In the genomic region with DNA sequence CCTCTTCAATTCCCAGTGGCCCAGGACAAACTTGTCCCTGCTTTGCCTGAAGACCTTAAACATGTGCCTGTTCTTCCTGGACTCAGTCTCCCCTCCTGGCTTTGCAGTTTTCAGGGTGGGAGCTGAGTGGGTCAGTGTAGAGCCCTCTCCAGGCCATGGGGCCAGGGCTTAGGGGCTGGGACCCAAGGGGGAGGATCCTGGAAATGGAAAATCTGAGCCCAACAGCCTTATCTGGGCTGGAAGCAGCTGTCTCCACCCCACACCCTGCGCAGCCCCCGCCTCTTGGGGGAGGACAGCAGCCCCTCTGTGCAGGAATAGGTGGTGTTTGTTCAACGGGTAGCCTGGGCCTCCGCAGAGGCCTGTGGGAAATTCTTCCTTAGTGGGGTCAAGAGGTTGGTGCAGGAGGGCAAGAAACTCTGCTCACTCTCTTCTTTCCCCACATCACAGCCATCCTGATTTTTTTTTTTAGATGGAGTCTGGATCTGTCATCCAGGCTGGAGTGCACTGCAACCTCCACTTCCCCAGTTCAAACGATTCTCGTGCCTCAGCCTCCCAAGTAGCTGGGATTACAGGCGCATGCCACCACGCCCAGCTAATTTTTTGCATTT, we compare ENCODE assay signal across 29 cellular contexts. TPM values are rescaled to one million over a fixed set of nuclear protein-coding genes. Genes with fewer than 3 reads are reported as not detected.
A peak's percentile ranks its signal among the peaks of the same experiment; 100 is the strongest.
DNase-seq lines count a peak whose midpoint lies in the region; ATAC-seq and TF ChIP-seq lines count a peak whose summit lies in the region.
"Had no signal": no experiment of that assay in that cellular context is flagged by ENCODE, and none has a peak within 500 bp of the region (broad histone marks: within the 10 kb centered on the region; RNA-seq: fewer than 3 reads in every experiment).

No MANE protein-coding gene starts in this region.

- no peaks in the 10 kb centered on the region for H3K4me1 ChIP-seq in right cardiac atrium (ENCODE audit: control insufficient read depth, insufficient read depth, low read length)
- H3K4me1 ChIP-seq in hepatocyte (ENCODE audit: insufficient read depth) = peaks cover 24% of the 10 kb centered on the region
- H3K4me1 ChIP-seq in neural progenitor cell = peaks cover 30% of the 10 kb centered on the region
- H3K4me1 ChIP-seq: suprapubic skin had no signal

- no peaks in the 10 kb centered on the region for H4K20me1 ChIP-seq in hepatocyte (ENCODE audit: insufficient read depth, poor library complexity, severe bottlenecking)
- H4K20me1 ChIP-seq in neural progenitor cell (ENCODE audit: low read depth) = no peaks in the 10 kb centered on the region

- intact Hi-C loops in right cardiac atrium (cut with DNase I) (no loop called here), cardiac septum (cut with DNase I) (no loop called here)

- TF ChIP-seq CTCF in hepatocyte (IDR thresholded peaks at IDR 0.05; ENCODE audit: poor library complexity) = no peak
- no peak for TF ChIP-seq CTCF in neural progenitor cell (IDR thresholded peaks at IDR 0.05)

- H3K9me3 Mint-ChIP-seq in neural progenitor cell = no peaks in the 10 kb centered on the region
- H3K9me3 Mint-ChIP-seq: CD4-positive, alpha-beta T cell had no signal

- H3K27me3 ChIP-seq in right cardiac atrium (ENCODE audit: control insufficient read depth, insufficient read depth) = no peaks in the 10 kb centered on the region
- H3K27me3 ChIP-seq in hepatocyte = no peaks in the 10 kb centered on the region
- H3K27me3 ChIP-seq in neural progenitor cell = peaks cover 2% of the 10 kb centered on the region

- H3K4me2 ChIP-seq in hepatocyte (peak overlapping the region; percentile 44), neural progenitor cell (peak overlapping the region; percentile 37)

- H2AFZ ChIP-seq in hepatocyte (peak overlapping the region; percentile 26), neural progenitor cell (replicated peaks) (peak overlapping the region; percentile 60)

- H3K4me3 ChIP-seq in right cardiac atrium (ENCODE audit: low read length) (no peak overlapping the region), hepatocyte (no peak overlapping the region), neural progenitor cell (no peak overlapping the region)
- H3K4me3 ChIP-seq: lung, suprapubic skin had no signal

- H3K27ac Mint-ChIP-seq in neural progenitor cell = peak overlapping the region; percentile 66
- H3K27ac Mint-ChIP-seq: CD4-positive, alpha-beta T cell; T-helper 17 cell had no signal

- no peaks in the 10 kb centered on the region for H3K79me2 ChIP-seq in hepatocyte
- no peaks in the 10 kb centered on the region for H3K79me2 ChIP-seq in neural progenitor cell (ENCODE audit: low read depth)

- H3K9me3 ChIP-seq in right cardiac atrium (ENCODE audit: control insufficient read depth, low read length) (no peaks in the 10 kb centered on the region), hepatocyte (ENCODE audit: low read depth) (no peaks in the 10 kb centered on the region), neural progenitor cell (ENCODE audit: low read depth) (no peaks in the 10 kb centered on the region)
- H3K9me3 ChIP-seq: neutrophil, suprapubic skin had no signal

- H3K4me3 Mint-ChIP-seq in neural progenitor cell = no peak overlapping the region
- H3K4me3 Mint-ChIP-seq: CD4-positive, alpha-beta T cell; T-helper 17 cell had no signal

- peaks cover 31% of the 10 kb centered on the region for H3K4me1 Mint-ChIP-seq in neural progenitor cell

- no peaks in the 10 kb centered on the region for H3K9me2 ChIP-seq in hepatocyte (replicated peaks; ENCODE audit: insufficient read depth)

- peaks cover 15% of the 10 kb centered on the region for H3F3A ChIP-seq in neural progenitor cell (ENCODE audit: low read depth)

- ATAC-seq in right cardiac atrium = peak; percentile 73 to 93
- no peak for ATAC-seq in HG03280 (IDR thresholded peaks at IDR 0.05; ENCODE audit: unreplicated experiment)
- ATAC-seq: esophagus mucosa, T-helper 17 cell had no signal

- peak; percentile 70 to 73 (median 71) for DNase-seq in right cardiac atrium
- no peak for DNase-seq in cardiac septum (ENCODE audit: low spot score)
- DNase-seq in hepatocyte (ENCODE audit: low spot score) = no peak
- no peak for DNase-seq in neural progenitor cell (ENCODE audit: low spot score)
- no peak for DNase-seq in DMS153 treated with DMSO at 0.1 percent for 48 hours (lab: John Stamatoyannopoulos, UW; ENCODE audit: unreplicated experiment)
- no peak for DNase-seq in NCI-H1417 treated with DMSO at 0.1 percent for 48 hours (lab: John Stamatoyannopoulos, UW)
- DNase-seq in NCI-H2081 (lab: John Stamatoyannopoulos, UW) = no peak
- DNase-seq: activated CD4-positive, alpha-beta T cell treated with anti-CD3 and anti-CD28 coated beads, Interleukin-2, amount 50 U/mL, for 48 hours; activated CD4-positive, CD25-positive, alpha-beta regulatory T cell treated with anti-CD3 and anti-CD28 coated beads, Interleukin-2, amount 50 U/mL, for 72 hours; activated T-cell treated with anti-CD3 and anti-CD28 coated beads, Interleukin-2, amount 50 U/mL, for 48 hours; CD4-positive, alpha-beta T cell; cerebellar nuclear complex; dermis blood vessel endothelial cell; DND-41; foreskin fibroblast; GF-D8; head of caudate nucleus; MM.1S; NCI-H2029; NCI-H524 treated with DMSO at 0.1 percent for 48 hours; NK-92 treated with Interleukin-12 subunit alpha and Interleukin-12 subunit beta, amount 100 ng/mL, for 24 hours; stimulated activated naive CD4-positive, alpha-beta T cell; T-helper 17 cell had no signal

- 70% methylated on average over 8 of the region's 8 CpGs for WGBS in right cardiac atrium
- 67% methylated on average over 8 of the region's 8 CpGs for WGBS in hepatocyte (ENCODE audit: low lambda C conversion rate, missing lambda C conversion rate)

- no peaks in the 10 kb centered on the region for H3K36me3 Mint-ChIP-seq in neural progenitor cell

- H3K27ac ChIP-seq in right cardiac atrium (ENCODE audit: low read length) (no peak overlapping the region), hepatocyte (peak overlapping the region; percentile 86), neural progenitor cell (peak overlapping the region; percentile 24)
- H3K27ac ChIP-seq: neutrophil, suprapubic skin had no signal

- H3K36me3 ChIP-seq in hepatocyte (replicated peaks; ENCODE audit: insufficient read depth, low read depth) (no peaks in the 10 kb centered on the region), neural progenitor cell (no peaks in the 10 kb centered on the region)
- H3K36me3 ChIP-seq: neutrophil, suprapubic skin had no signal

- H3K9ac ChIP-seq in neural progenitor cell = no peak overlapping the region

- peaks cover 13% of the 10 kb centered on the region for H3K27me3 Mint-ChIP-seq in neural progenitor cell (ENCODE audit: insufficient read depth, low read depth)

RNA-seq across cellular contexts. Expression of a gene that starts 6.8 kb away (rescaled TPM):
- 10 to 100 TPM; 10.7 to 20.8 (median 14.2) TPM for total RNA-seq in right cardiac atrium
- polyA plus RNA-seq in right cardiac atrium = 5.8 TPM
- total RNA-seq in cardiac septum = 8.1 TPM
- total RNA-seq in hepatocyte = 41.5 and 56.8 TPM in 2 replicates
- 106 TPM in 2 replicates for polyA plus RNA-seq in hepatocyte
- 3.0 and 5.2 TPM in 2 replicates for total RNA-seq in neural progenitor cell (ENCODE audit: low replicate concordance)
- total RNA-seq: CD4-positive, alpha-beta T cell; pulmonary artery endothelial cell; T-helper 17 cell had no signal

RNA-seq across cellular contexts. Expression of a gene that starts 17.1 kb away (rescaled TPM):
- not detected for total RNA-seq in right cardiac atrium
- not detected for polyA plus RNA-seq in right cardiac atrium
- total RNA-seq in cardiac septum = not detected
- total RNA-seq in hepatocyte = 0.32 TPM in 1 of 2 replicates, not detected in the other
- polyA plus RNA-seq in hepatocyte = not detected in 2 replicates
- total RNA-seq in neural progenitor cell (ENCODE audit: low replicate concordance) = not detected in 2 replicates
- total RNA-seq: CD4-positive, alpha-beta T cell; dermis blood vessel endothelial cell; pulmonary artery endothelial cell; T-helper 17 cell had no signal

RNA-seq across cellular contexts. Expression of a gene that starts 22.3 kb away (rescaled TPM):
- total RNA-seq in right cardiac atrium (10 to 100 TPM; 18.4 to 28.5 (median 23.1) TPM), cardiac septum (26.1 TPM), hepatocyte (17.9 and 23.7 TPM in 2 replicates), neural progenitor cell (ENCODE audit: low replicate concordance) (17.4 and 44.6 TPM in 2 replicates)
- polyA plus RNA-seq in right cardiac atrium (15.9 TPM), hepatocyte (44.1 and 46.5 TPM in 2 replicates)

Comparison
In these comparisons a context has a peak if more than half of its experiments do, and no peak if none do; other contexts are left out.
1. DNase-seq: peak in right cardiac atrium (3 of 3); none in cardiac septum (single experiment), hepatocyte (single experiment), neural progenitor cell (single experiment), DMS153 treated with DMSO at 0.1 percent for 48 hours (single experiment), NCI-H1417 treated with DMSO at 0.1 percent for 48 hours (single experiment) and NCI-H2081 (0 of 2).